8 cellular contexts compared by ENCODE assay signal in the genomic region with DNA sequence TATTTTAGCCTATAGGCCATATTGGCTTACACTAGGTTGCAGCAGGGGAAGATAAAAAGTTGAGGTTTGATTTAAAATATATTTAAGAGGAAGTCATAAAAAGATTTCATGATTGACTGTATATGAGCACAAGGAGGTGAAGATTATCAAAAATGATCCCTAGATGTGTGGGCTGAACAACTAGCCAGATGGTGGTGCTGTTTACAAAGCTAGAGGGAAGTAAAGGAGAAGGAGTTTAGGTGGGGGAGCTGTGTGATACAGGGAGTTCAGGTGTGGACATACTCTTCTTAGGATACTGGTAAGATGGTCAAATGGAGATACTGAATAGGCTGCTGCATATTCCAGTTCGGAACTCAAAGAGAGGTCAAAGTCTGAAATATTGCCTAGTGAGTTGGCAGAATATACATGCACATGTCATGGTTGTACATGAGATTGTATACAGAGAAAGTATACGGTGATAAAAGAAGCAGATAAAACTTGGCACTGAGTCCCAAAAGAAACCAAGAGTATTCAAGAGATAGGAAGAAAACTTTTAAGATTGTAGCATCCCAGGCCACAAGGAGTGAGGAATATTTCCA.
DNase-seq lines count a peak whose midpoint lies in the region; ATAC-seq and TF ChIP-seq lines count a peak whose summit lies in the region.

No MANE protein-coding gene starts in this region.

- no peaks in the 10 kb centered on the region for H3K4me1 Mint-ChIP-seq in activated CD4-positive, alpha-beta T cell treated with anti-CD3 and anti-CD28 coated beads, Interleukin-2, amount 10 ng/mL, durations not matched to agents 24 days and 14 days

- no TSS peak for BruUV-seq in HCT116 (replicated peaks; lab: Mats Ljungman, UMichigan)

- no peaks in the 10 kb centered on the region for H3K79me2 ChIP-seq in HCT116 (ENCODE audit: insufficient read depth, low read length)

- H3K27ac Mint-ChIP-seq in activated CD4-positive, alpha-beta T cell treated with anti-CD3 and anti-CD28 coated beads, Interleukin-2, amount 10 ng/mL, durations not matched to agents 24 days and 14 days = no peak overlapping the region

- H3K4me1 ChIP-seq in HCT116 (ENCODE audit: control insufficient read depth in 1 of 2, insufficient read depth in 2 of 2, low read length in 2 of 2) (peaks cover 6 to 9% of the 10 kb centered on the region in 2 experiments; a peak in 3 of 4 replicates), testis (no peaks in the 10 kb centered on the region)

- WGBS in testis, 2 donors = 72 to 80% methylated on average over 2 of the region's 2 CpGs

- POLR2A ChIA-PET in AG04449 (lab: Yijun Ruan, JAX) (no interaction called here), HCT116 (lab: Charles Lee) (no interaction called here)

- H3K27me3 Mint-ChIP-seq in activated CD4-positive, alpha-beta T cell treated with anti-CD3 and anti-CD28 coated beads, Interleukin-2, amount 10 ng/mL, durations not matched to agents 24 days and 14 days = no peaks in the 10 kb centered on the region

- RAD21 ChIA-PET in HCT116 (lab: Charles Lee; ENCODE audit: low non-redundant PET in 1 of 2, low total read pairs in 2 of 2, uncharacterized antibody in 2 of 2, unreplicated experiment in 2 of 2) = interaction anchor here in 1 of 2 experiments (1.0 kb wide), 1 partner anchor 314 kb away, joined by 3 read pairs; no protein-coding TSS in a partner anchor

- TF ChIP-seq CTCF in AG04449 (IDR thresholded peaks at IDR 0.05; ENCODE audit: insufficient read depth, low read length, missing control alignments) (peak; percentile 69), HCT116 (IDR thresholded peaks at IDR 0.05 in 2 of 3, conservative IDR thresholded peaks at IDR 0.05 in 1 of 3; ENCODE audit: borderline replicate concordance in 1 of 3, insufficient read depth in 1 of 3, low read depth in 2 of 3, low read length in 2 of 3) (peak; percentile 55 to 82 (median 71); a peak in 5 of 6 replicates), testis (IDR thresholded peaks at IDR 0.05) (peak in 2 of 3 experiments; percentile 26 to 38)

- ATAC-seq in HCT116 = peak; percentile 97
- no peak for ATAC-seq in activated CD4-positive, CD25-positive, alpha-beta regulatory T cell treated with anti-CD3 and anti-CD28 coated beads, Interleukin-2, amount 50 U/mL, for 24 hours

- no peaks in the 10 kb centered on the region for H3K36me3 ChIP-seq in HCT116 (ENCODE audit: control insufficient read depth in 1 of 2, insufficient read depth in 2 of 2, low read length in 2 of 2)
- H3K36me3 ChIP-seq in testis (ENCODE audit: low read depth, missing control alignments) = no peaks in the 10 kb centered on the region

- no peaks in the 10 kb centered on the region for H4K20me1 ChIP-seq in HCT116 (ENCODE audit: insufficient read depth)

- CTCF ChIA-PET in AG04449 (lab: Yijun Ruan, JAX) = interaction anchor here (0.6 to 1.4 kb wide), 12 partner anchors 9 to 393 kb away, joined by 3 to 5 read pairs (median 4); no protein-coding TSS in a partner anchor
- CTCF ChIA-PET in HCT116 (lab: Charles Lee) = interaction anchor here (0.8 to 1.3 kb wide), 4 partner anchors 8 to 692 kb away, joined by 3 to 4 read pairs (median 3); no protein-coding TSS in a partner anchor

- TF ChIP-seq RAD21 in HCT116 (IDR thresholded peaks at IDR 0.05; ENCODE audit: low read depth) = peak; percentile 89

- H3K9me2 ChIP-seq in HCT116 (ENCODE audit: insufficient read depth) = no peaks in the 10 kb centered on the region

- no peak for TF ChIP-seq POLR2A in HCT116 (IDR thresholded peaks at IDR 0.05; ENCODE audit: borderline replicate concordance, extremely low read depth, insufficient read depth, insufficient read length)
- TF ChIP-seq POLR2A in erythroblast (IDR thresholded peaks at IDR 0.05; ENCODE audit: low read length) = no peak
- TF ChIP-seq POLR2A in testis (IDR thresholded peaks at IDR 0.05) = no peak

- H3K9me3 ChIP-seq in HCT116 (ENCODE audit: control insufficient read depth in 1 of 2, insufficient read depth in 1 of 2, low read depth in 1 of 2, low read length in 2 of 2) (no peaks in the 10 kb centered on the region), testis (no peaks in the 10 kb centered on the region)

- intact Hi-C loops in HCT116 (cut with micrococcal nuclease) = loop anchor here (5.0 kb wide), 1 partner anchor 997 kb away; no protein-coding TSS in a partner anchor
- intact Hi-C loops in testis (cut with DNase I; ENCODE audit: low total_unique reads) = no loop called here
- intact Hi-C loops in activated CD4-positive, alpha-beta T cell treated with anti-CD3 and anti-CD28 coated beads, Interleukin-2, amount 10 ng/mL, durations not matched to agents 24 days and 14 days (cut with micrococcal nuclease) = no loop called here

- H3K4me2 ChIP-seq in HCT116 (ENCODE audit: low read length) = no peak overlapping the region

- no peaks in the 10 kb centered on the region for H3K27me3 ChIP-seq in HCT116 (ENCODE audit: insufficient read depth, low read length)
- no peaks in the 10 kb centered on the region for H3K27me3 ChIP-seq in testis

- H3K4me3 ChIP-seq in AG04449 (ENCODE audit: low read depth, low read length) (no peak overlapping the region), HCT116 (replicated peaks in 1 of 2; ENCODE audit: low read depth in 1 of 2, low read length in 2 of 2) (no peak overlapping the region), testis (no peak overlapping the region)

- peak overlapping the region; percentile 26 for H2AFZ ChIP-seq in HCT116 (ENCODE audit: low read depth, low read length, poor library complexity, severe bottlenecking)

- H3K36me3 Mint-ChIP-seq in activated CD4-positive, alpha-beta T cell treated with anti-CD3 and anti-CD28 coated beads, Interleukin-2, amount 10 ng/mL, durations not matched to agents 24 days and 14 days (ENCODE audit: low read depth) = no peaks in the 10 kb centered on the region

- H3K9ac ChIP-seq in HCT116 (ENCODE audit: low read length) = no peak overlapping the region

- H3K27ac ChIP-seq in HCT116 (ENCODE audit: low read depth, low read length) (no peak overlapping the region), testis (no peak overlapping the region)

- no peak for DNase-seq in AG04449 (ENCODE audit: low read depth, low spot score)
- DNase-seq in HCT116 (ENCODE audit: low read depth, low spot score) = peak; percentile 31
- peak; percentile 28 for DNase-seq in NCI-H526 treated with DMSO at 0.1 percent for 48 hours (lab: John Stamatoyannopoulos, UW)
- DNase-seq in erythroblast (lab: John Stamatoyannopoulos, UW) = peak; percentile 20 to 26
- DNase-seq in testis = peak; percentile 15
- no peak for DNase-seq in mesenteric fat pad (ENCODE audit: low spot score)
- DNase-seq in activated CD4-positive, alpha-beta T cell treated with anti-CD3 and anti-CD28 coated beads, Interleukin-2, amount 10 ng/mL, durations not matched to agents 24 days and 14 days = no peak

- no peak overlapping the region for H3K4me3 Mint-ChIP-seq in activated CD4-positive, alpha-beta T cell treated with anti-CD3 and anti-CD28 coated beads, Interleukin-2, amount 10 ng/mL, durations not matched to agents 24 days and 14 days

- H3K9me3 Mint-ChIP-seq in activated CD4-positive, alpha-beta T cell treated with anti-CD3 and anti-CD28 coated beads, Interleukin-2, amount 10 ng/mL, durations not matched to agents 24 days and 14 days = no peaks in the 10 kb centered on the region

TF ChIP-seq in HCT116, 20 proteins besides CTCF, POLR2A, EP300 and RAD21 (continues in another document):
- TF ChIP-seq JUND (IDR thresholded peaks at IDR 0.05) (no peak), SP1 (IDR thresholded peaks at IDR 0.05; ENCODE audit: low read depth) (no peak), CBX3 (IDR thresholded peaks at IDR 0.05; ENCODE audit: low read depth) (no peak), POLR2AphosphoS5 (IDR thresholded peaks at IDR 0.05; ENCODE audit: low read depth, low read length) (no peak), CEBPB (IDR thresholded peaks at IDR 0.05; ENCODE audit: low read depth) (no peak), EZH2phosphoT487 (IDR thresholded peaks at IDR 0.05; ENCODE audit: borderline replicate concordance) (no peak), YY1 (IDR thresholded peaks at IDR 0.05; ENCODE audit: extremely low read depth, insufficient replicate concordance, low read depth, low read length) (no peak), ELF1 (IDR thresholded peaks at IDR 0.05; ENCODE audit: borderline replicate concordance, low read depth) (no peak), EZH2 (IDR thresholded peaks at IDR 0.05) (no peak), REST (IDR thresholded peaks at IDR 0.05; ENCODE audit: low read depth) (no peak), ZFX (IDR thresholded peaks at IDR 0.05) (no peak), MAX (IDR thresholded peaks at IDR 0.05) (no peak)
- TF ChIP-seq, protein P1, sequence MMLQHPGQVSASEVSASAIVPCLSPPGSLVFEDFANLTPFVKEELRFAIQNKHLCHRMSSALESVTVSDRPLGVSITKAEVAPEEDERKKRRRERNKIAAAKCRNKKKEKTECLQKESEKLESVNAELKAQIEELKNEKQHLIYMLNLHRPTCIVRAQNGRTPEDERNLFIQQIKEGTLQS (IDR thresholded peaks at IDR 0.05) = no peak

Comparison
In these comparisons a context has a peak if more than half of its experiments do, and no peak if none do; other contexts are left out.
1. DNase-seq: peak in HCT116 (single experiment), NCI-H526 treated with DMSO at 0.1 percent for 48 hours (single experiment), erythroblast (2 of 2) and testis (single experiment); none in AG04449 (single experiment), mesenteric fat pad (single experiment) and activated CD4-positive, alpha-beta T cell treated with anti-CD3 and anti-CD28 coated beads, Interleukin-2, amount 10 ng/mL, durations not matched to agents 24 days and 14 days (single experiment).
2. Peak in every context shown above with its lines, with median percentiles within 50 percentile points of each other: CTCF ChIP-seq.